In genomic region chr5:140700177-140701144, GRCh38 we compare ENCODE assay signal across 1 cellular context.
TF ChIP-seq lines count a peak whose summit lies in the region.

TSS of gene ZMAT2 (plus strand) at chr5:140700447. CDS start at chr5:140700461, 14 bp downstream.

TF ChIP-seq in HCT116, 20 proteins besides CTCF, POLR2A, EP300 and RAD21 (continued from another document):
- TF ChIP-seq CEBPB (IDR thresholded peaks at IDR 0.05; ENCODE audit: low read depth) (peak; percentile 67; the same call in 1 of the 2 replicates), EGR1 (IDR thresholded peaks at IDR 0.05; ENCODE audit: low read depth) (peak; percentile 9; the same call in 1 of the 2 replicates), SRF (IDR thresholded peaks at IDR 0.05; ENCODE audit: low read depth) (peak; percentile 79), YY1 (IDR thresholded peaks at IDR 0.05; ENCODE audit: extremely low read depth, insufficient replicate concordance, low read depth, low read length) (peak; percentile 97)
- TF ChIP-seq, protein P1, sequence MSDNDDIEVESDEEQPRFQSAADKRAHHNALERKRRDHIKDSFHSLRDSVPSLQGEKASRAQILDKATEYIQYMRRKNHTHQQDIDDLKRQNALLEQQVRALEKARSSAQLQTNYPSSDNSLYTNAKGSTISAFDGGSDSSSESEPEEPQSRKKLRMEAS (IDR thresholded peaks at IDR 0.05) = no peak
